ENCODE assay signal across 8 cellular contexts in genomic region chr2:37156071-37156856, GRCh38. TPM values are rescaled to one million over a fixed set of nuclear protein-coding genes. Genes with fewer than 3 reads are reported as not detected.
DNase-seq lines count a peak whose midpoint lies in the region; ATAC-seq, FAIRE-seq and TF ChIP-seq lines count a peak whose summit lies in the region.

No MANE protein-coding gene starts in this region.

- TF ChIP-seq EP300 in SK-N-SH (IDR thresholded peaks at IDR 0.05; ENCODE audit: borderline replicate concordance in 1 of 2, low read depth in 1 of 2, low read length in 1 of 2) = no peak

- peak overlapping the region; percentile 62 for H3K27ac ChIP-seq in CD8-positive, alpha-beta T cell (ENCODE audit: low read depth, low read length)
- H3K27ac ChIP-seq in SK-N-SH (ENCODE audit: low read depth in 2 of 2, low read length in 1 of 2) = peak overlapping the region; percentile 74 to 77
- no peak overlapping the region for H3K27ac ChIP-seq in iPS-20b (ENCODE audit: low read length)

- peak overlapping the region; percentile 86 for H3K4me2 ChIP-seq in SK-N-SH

- peaks cover 29% of the 10 kb centered on the region for H3K36me3 Mint-ChIP-seq in CD8-positive, alpha-beta T cell
- peaks cover 41% of the 10 kb centered on the region for H3K36me3 Mint-ChIP-seq in brain

- peak; percentile 19 for ATAC-seq in CD8-positive, alpha-beta T cell
- ATAC-seq in HG03558 (IDR thresholded peaks at IDR 0.05; ENCODE audit: extremely low read depth, unreplicated experiment) = peak; percentile 10

- H3K4me1 Mint-ChIP-seq in CD8-positive, alpha-beta T cell (ENCODE audit: low read depth) = peaks cover 51% of the 10 kb centered on the region
- peaks cover 25% of the 10 kb centered on the region for H3K4me1 Mint-ChIP-seq in brain

- H3K36me3 ChIP-seq in CD8-positive, alpha-beta T cell (ENCODE audit: insufficient read depth, low read length) = no peaks in the 10 kb centered on the region
- H3K36me3 ChIP-seq in SK-N-SH (replicated peaks in 1 of 2; ENCODE audit: control insufficient read depth in 1 of 2, insufficient read depth in 2 of 2, low read length in 1 of 2) (peaks cover 0 to 9% of the 10 kb centered on the region in 2 experiments), iPS-20b (ENCODE audit: insufficient read depth, low read depth, low read length) (peaks cover 5% of the 10 kb centered on the region; the same call in 1 of the 2 replicates)

- H3K27me3 Mint-ChIP-seq in CD8-positive, alpha-beta T cell (ENCODE audit: low read depth) = no peaks in the 10 kb centered on the region
- H3K27me3 Mint-ChIP-seq in brain = peaks cover 3% of the 10 kb centered on the region

- peak overlapping the region; percentile 89 for H2AFZ ChIP-seq in SK-N-SH (ENCODE audit: low read depth)

- peak; percentile 23 for FAIRE-seq in GM19239 (lab: Jason Lieb, UNC)

- H3F3A ChIP-seq in SK-N-SH (replicated peaks; ENCODE audit: insufficient read depth) = no peaks in the 10 kb centered on the region

- H4K20me1 ChIP-seq in SK-N-SH (ENCODE audit: insufficient read depth) = no peaks in the 10 kb centered on the region

- H3K4me3 ChIP-seq in CD8-positive, alpha-beta T cell (ENCODE audit: low read depth, low read length) = peak overlapping the region; percentile 82
- peak overlapping the region; percentile 68 for H3K4me3 ChIP-seq in SK-N-SH (ENCODE audit: low read depth in 2 of 2, low read length in 1 of 2)
- H3K4me3 ChIP-seq in iPS-20b (ENCODE audit: low read length) = peak overlapping the region; percentile 83
- peak overlapping the region; percentile 63 for H3K4me3 ChIP-seq in skeletal muscle cell (ENCODE audit: low read depth, low read length)

- TF ChIP-seq CTCF in CD8-positive, alpha-beta T cell (IDR thresholded peaks at IDR 0.05) = no peak
- no peak for TF ChIP-seq CTCF in SK-N-SH (IDR thresholded peaks at IDR 0.05)
- TF ChIP-seq CTCF in brain (conservative IDR thresholded peaks at IDR 0.05) = no peak

- H3K9me2 ChIP-seq in SK-N-SH = no peaks in the 10 kb centered on the region

- H3K27ac Mint-ChIP-seq in CD8-positive, alpha-beta T cell = peak overlapping the region; percentile 91
- H3K27ac Mint-ChIP-seq in brain = peak overlapping the region; percentile 94 to 98 (median 95)

- no peaks in the 10 kb centered on the region for H3K9me3 ChIP-seq in CD8-positive, alpha-beta T cell (ENCODE audit: low read length)
- H3K9me3 ChIP-seq in SK-N-SH = no peaks in the 10 kb centered on the region
- no peaks in the 10 kb centered on the region for H3K9me3 ChIP-seq in iPS-20b (ENCODE audit: insufficient read depth, low read depth, low read length)

- H3K27me3 ChIP-seq in CD8-positive, alpha-beta T cell (ENCODE audit: insufficient read depth, low read length) = no peaks in the 10 kb centered on the region
- no peaks in the 10 kb centered on the region for H3K27me3 ChIP-seq in SK-N-SH (ENCODE audit: insufficient read depth)
- 0 out of 2 replicates have a peak, but pooled peaks cover 5% of the 10 kb centered on the region for H3K27me3 ChIP-seq in iPS-20b (ENCODE audit: insufficient read depth, low read length)

- DNase-seq in CD8-positive, alpha-beta T cell = peak in 3 of 7 experiments; percentile 20 to 45 (median 34)
- peak; percentile 14 for DNase-seq in GM19239 (ENCODE audit: insufficient read length, low spot score)
- peak; percentile 61 for DNase-seq in SK-N-SH
- peak; percentile 10 for DNase-seq in skeletal muscle cell (ENCODE audit: low read depth)
- DNase-seq in NCI-H1048 (lab: John Stamatoyannopoulos, UW) = no peak

- peaks cover 55% of the 10 kb centered on the region for H3K79me2 ChIP-seq in SK-N-SH (ENCODE audit: insufficient read depth)

- H3K4me3 Mint-ChIP-seq in CD8-positive, alpha-beta T cell = peak overlapping the region; percentile 94
- peak overlapping the region; percentile 85 to 93 (median 92) for H3K4me3 Mint-ChIP-seq in brain

- peaks cover 3% of the 10 kb centered on the region for H3K9me3 Mint-ChIP-seq in CD8-positive, alpha-beta T cell
- H3K9me3 Mint-ChIP-seq in brain = peaks cover 3 to 24% (median 6%) of the 10 kb centered on the region in 5 experiments

- TF ChIP-seq RAD21 in SK-N-SH (IDR thresholded peaks at IDR 0.05; ENCODE audit: low read length) = no peak

- CTCF ChIA-PET in CD8-positive, alpha-beta T cell (lab: Charles Lee) = interaction anchor here (1.2 kb wide), 1 partner anchor 12 kb away, joined by 4 read pairs; no protein-coding TSS in a partner anchor
- CTCF ChIA-PET in SK-N-SH (lab: Yijun Ruan, JAX) = interaction anchor here (0.6 to 5.3 kb wide), 7 partner anchors 11 to 724 kb away, joined by 3 to 57 read pairs (median 3); no protein-coding TSS in a partner anchor

- intact Hi-C loops in CD8-positive, alpha-beta T cell (cut with DNase I, micrococcal nuclease) = loop anchor here (1.0 to 5.0 kb wide), 7 partner anchors 40 to 769 kb away; partner anchors contain the start of genes GPATCH11 (in 2 of the 2), HEATR5B (in 2 of the 2), CEBPZ (in 1 of the 2) and CEBPZOS (in 1 of the 2)

- POLR2A ChIA-PET in CD8-positive, alpha-beta T cell (lab: Charles Lee) = interaction anchor here (0.7 to 1.5 kb wide), 6 partner anchors 10 to 190 kb away, joined by 3 to 6 read pairs (median 4); partner anchors contain the start of genes CEBPZ, NDUFAF7 and STRN
- POLR2A ChIA-PET in SK-N-SH (lab: Yijun Ruan, JAX) = interaction anchor here (1.0 to 2.0 kb wide), 5 partner anchors 11 to 169 kb away, joined by 3 to 5 read pairs (median 4); partner anchors contain the start of genes CEBPZOS and PRKD3

- WGBS in SK-N-SH (ENCODE audit: low lambda C conversion rate) = 6% methylated on average over 25 of the region's 27 CpGs

- peaks cover 30% of the 10 kb centered on the region for H3K4me1 ChIP-seq in CD8-positive, alpha-beta T cell (ENCODE audit: insufficient read depth, low read length)
- H3K4me1 ChIP-seq in SK-N-SH (ENCODE audit: control insufficient read depth in 1 of 2, insufficient read depth in 2 of 2, low read depth in 1 of 2, low read length in 1 of 2) (peaks cover 10 to 15% of the 10 kb centered on the region in 2 experiments; a peak in 3 of 4 replicates), iPS-20b (ENCODE audit: insufficient read depth, low read length) (peaks cover 6% of the 10 kb centered on the region; the same call in 1 of the 2 replicates)

- H3K9ac ChIP-seq in SK-N-SH = peak overlapping the region; percentile 87
- H3K9ac ChIP-seq in iPS-20b (ENCODE audit: low read depth, low read length) = peak overlapping the region; percentile 76; the same call in 1 of the 2 replicates

TF ChIP-seq in SK-N-SH, 30 proteins besides CTCF, POLR2A, EP300 and RAD21:
- TF ChIP-seq GABPA (IDR thresholded peaks at IDR 0.05; ENCODE audit: low read depth) (no peak), SIN3A (IDR thresholded peaks at IDR 0.05; ENCODE audit: borderline replicate concordance, low read depth, low read length) (0 out of 2 replicates have a peak, but pooled peaks have one; percentile 65), FOXM1 (IDR thresholded peaks at IDR 0.05; ENCODE audit: low read depth) (no peak), RCOR1 (IDR thresholded peaks at IDR 0.05; ENCODE audit: low read length) (no peak), TAF1 (IDR thresholded peaks at IDR 0.05; ENCODE audit: borderline replicate concordance, low read depth, low read length) (no peak), PBX3 (IDR thresholded peaks at IDR 0.05) (peak; percentile 8; the same call in 1 of the 2 replicates), MXI1 (IDR thresholded peaks at IDR 0.05; ENCODE audit: low read depth, low read length) (peak; percentile 53), YY1 (IDR thresholded peaks at IDR 0.05; ENCODE audit: low read depth) (0 out of 2 replicates have a peak, but pooled peaks have one; percentile 36), TCF12 (IDR thresholded peaks at IDR 0.05) (no peak), TEAD4 (IDR thresholded peaks at IDR 0.05; ENCODE audit: borderline replicate concordance, insufficient read depth) (no peak), RXRA (IDR thresholded peaks at IDR 0.05; ENCODE audit: borderline replicate concordance, low read depth) (no peak)
- TF ChIP-seq, protein P1, sequence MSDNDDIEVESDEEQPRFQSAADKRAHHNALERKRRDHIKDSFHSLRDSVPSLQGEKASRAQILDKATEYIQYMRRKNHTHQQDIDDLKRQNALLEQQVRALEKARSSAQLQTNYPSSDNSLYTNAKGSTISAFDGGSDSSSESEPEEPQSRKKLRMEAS (IDR thresholded peaks at IDR 0.05; ENCODE audit: low read depth) = peak; percentile 44

RNA-seq across cellular contexts. Expression of gene EIF2AK2, which starts 0.5 kb away (rescaled TPM):
- 10 to 100 TPM; 30.1 to 33.7 TPM for total RNA-seq in CD8-positive, alpha-beta T cell
- polyA plus RNA-seq in SK-N-SH (2012; rRNA removed) = 9.0 and 9.4 TPM in 2 replicates
- polyA plus RNA-seq in SK-N-SH (2012; cell fraction: cytosol; rRNA removed) = 11.2 and 12.1 TPM in 2 replicates
- polyA plus RNA-seq in SK-N-SH (2012; cell fraction: nucleus; rRNA removed) = 6.1 and 9.9 TPM in 2 replicates
- polyA plus RNA-seq in brain (ENCODE audit: insufficient read depth, low read depth, low replicate concordance) = 10.0 TPM

RNA-seq across cellular contexts. Expression of gene SULT6B1, which starts 32.2 kb away (rescaled TPM):
- not detected for total RNA-seq in CD8-positive, alpha-beta T cell
- polyA plus RNA-seq in SK-N-SH (2012; rRNA removed) (not detected in 2 replicates), brain (ENCODE audit: insufficient read depth, low read depth, low replicate concordance) (not detected)
- polyA plus RNA-seq in SK-N-SH (2012; cell fraction: cytosol; rRNA removed) = not detected in 2 replicates
- not detected in 2 replicates for polyA plus RNA-seq in SK-N-SH (2012; cell fraction: nucleus; rRNA removed)

RNA-seq across cellular contexts. Expression of gene CEBPZOS, which starts 40.0 kb away (rescaled TPM):
- 10 to 100 TPM; 17.5 to 18.2 TPM for total RNA-seq in CD8-positive, alpha-beta T cell
- polyA plus RNA-seq in SK-N-SH (2012; rRNA removed) (27.5 and 35.4 TPM in 2 replicates), brain (ENCODE audit: insufficient read depth, low read depth, low replicate concordance) (20.4 TPM)
- polyA plus RNA-seq in SK-N-SH (2012; cell fraction: cytosol; rRNA removed) = 42.2 and 52.2 TPM in 2 replicates
- polyA plus RNA-seq in SK-N-SH (2012; cell fraction: nucleus; rRNA removed) = 12.3 and 19.9 TPM in 2 replicates
